ENCODE assay signal across 9 cellular contexts in genomic region chr3:72487078-72487765, GRCh38. TPM values are rescaled to one million over a fixed set of nuclear protein-coding genes. Genes with fewer than 3 reads are reported as not detected.
DNase-seq lines count a peak whose midpoint lies in the region; ATAC-seq lines count a peak whose summit lies in the region.
"Had no signal": no experiment of that assay in that cellular context is flagged by ENCODE, and none has a peak within 500 bp of the region (broad histone marks: within the 10 kb centered on the region; RNA-seq: fewer than 3 reads in every experiment).

No MANE protein-coding gene starts in this region.

- H3K36me3 Mint-ChIP-seq in activated CD4-positive, alpha-beta T cell treated with anti-CD3 and anti-CD28 coated beads, Interleukin-2, amount 10 ng/mL, durations not matched to agents 7 days and 5 days (ENCODE audit: low read depth): no peaks in the 10 kb centered on the region

- CTCF ChIA-PET in activated CD4-positive, alpha-beta T cell treated with anti-CD3 and anti-CD28 coated beads, Interleukin-2, amount 10 ng/mL, durations not matched to agents 7 days and 5 days (lab: Charles Lee): interaction anchor here (0.9 to 1.4 kb wide), 6 partner anchors 8 to 47 kb away, joined by 3 to 5 read pairs (median 3); no protein-coding TSS in a partner anchor

- no peaks in the 10 kb centered on the region for H3K27me3 Mint-ChIP-seq in activated CD4-positive, alpha-beta T cell treated with anti-CD3 and anti-CD28 coated beads, Interleukin-2, amount 10 ng/mL, durations not matched to agents 7 days and 5 days
- H3K27me3 Mint-ChIP-seq: activated naive CD4-positive, alpha-beta T cell treated with anti-CD3 and anti-CD28 coated beads, Interleukin-2, amount 50 U/mL, for 24 hours had no signal

- H3K4me3 Mint-ChIP-seq in activated CD4-positive, alpha-beta T cell treated with anti-CD3 and anti-CD28 coated beads, Interleukin-2, amount 10 ng/mL, durations not matched to agents 7 days and 5 days: no peak overlapping the region
- H3K4me3 Mint-ChIP-seq: activated naive CD4-positive, alpha-beta T cell treated with anti-CD3 and anti-CD28 coated beads, Interleukin-2, amount 50 U/mL, for 24 hours had no signal

- H3K9me3 Mint-ChIP-seq in activated CD4-positive, alpha-beta T cell treated with anti-CD3 and anti-CD28 coated beads, Interleukin-2, amount 10 ng/mL, durations not matched to agents 7 days and 5 days: peaks cover 8% of the 10 kb centered on the region
- H3K9me3 Mint-ChIP-seq: activated naive CD4-positive, alpha-beta T cell treated with anti-CD3 and anti-CD28 coated beads, Interleukin-2, amount 50 U/mL, for 24 hours had no signal

- intact Hi-C loops in left ventricle myocardium superior (cut with micrococcal nuclease): no loop called here

- H3K27ac Mint-ChIP-seq in activated CD4-positive, alpha-beta T cell treated with anti-CD3 and anti-CD28 coated beads, Interleukin-2, amount 10 ng/mL, durations not matched to agents 7 days and 5 days: peak overlapping the region; percentile 13
- H3K27ac Mint-ChIP-seq: activated naive CD4-positive, alpha-beta T cell treated with anti-CD3 and anti-CD28 coated beads, Interleukin-2, amount 50 U/mL, for 24 hours had no signal

- peak; percentile 17 for DNase-seq in activated gamma-delta T cell treated with anti-CD3 and anti-CD28 coated beads, Interleukin-2, amount 50 U/mL, for 16 hours (ENCODE audit: low read depth)
- DNase-seq in activated gamma-delta T cell treated with Interleukin-2 at 50 U/mL for 16 hours (no peak), left ventricle myocardium superior (peak; percentile 55), NCI-H2227 (lab: John Stamatoyannopoulos, UW; ENCODE audit: unreplicated experiment) (no peak), DMS 273 treated with DMSO at 0.1 percent for 48 hours (lab: John Stamatoyannopoulos, UW) (no peak)
- DNase-seq in activated CD4-positive, alpha-beta T cell treated with anti-CD3 and anti-CD28 coated beads, Interleukin-2, amount 10 ng/mL, durations not matched to agents 7 days and 5 days: no peak
- peak; percentile 71 for DNase-seq in stimulated activated CD4-positive, alpha-beta T cell treated with anti-CD3 and anti-CD28 coated beads, Interleukin-1b, Interleukin-23, amount 100 ng/mL, for 48 hours

- ATAC-seq in left ventricle myocardium superior (peak; percentile 26), GM21360 (IDR thresholded peaks at IDR 0.05; ENCODE audit: unreplicated experiment) (no peak)

- peaks cover 28% of the 10 kb centered on the region for H3K4me1 Mint-ChIP-seq in activated CD4-positive, alpha-beta T cell treated with anti-CD3 and anti-CD28 coated beads, Interleukin-2, amount 10 ng/mL, durations not matched to agents 7 days and 5 days

- POLR2A ChIA-PET in activated CD4-positive, alpha-beta T cell treated with anti-CD3 and anti-CD28 coated beads, Interleukin-2, amount 10 ng/mL, durations not matched to agents 7 days and 5 days (lab: Charles Lee): no interaction called here

RNA-seq across cellular contexts. Expression of gene RYBP, which starts 40.8 kb away (rescaled TPM):
- 10 to 100 TPM; 11.4 to 12.4 TPM for total RNA-seq in activated CD4-positive, alpha-beta T cell treated with anti-CD3 and anti-CD28 coated beads, Interleukin-2, amount 10 ng/mL, durations not matched to agents 7 days and 5 days
- 6.5 TPM for total RNA-seq in left ventricle myocardium superior

Comparison
In these comparisons a context has a peak if more than half of its experiments do, and no peak if none do; other contexts are left out.
1. DNase-seq: peak in activated gamma-delta T cell treated with anti-CD3 and anti-CD28 coated beads, Interleukin-2, amount 50 U/mL, for 16 hours (single experiment), left ventricle myocardium superior (single experiment) and stimulated activated CD4-positive, alpha-beta T cell treated with anti-CD3 and anti-CD28 coated beads, Interleukin-1b, Interleukin-23, amount 100 ng/mL, for 48 hours (single experiment); none in activated gamma-delta T cell treated with Interleukin-2 at 50 U/mL for 16 hours (single experiment), activated CD4-positive, alpha-beta T cell treated with anti-CD3 and anti-CD28 coated beads, Interleukin-2, amount 10 ng/mL, durations not matched to agents 7 days and 5 days (single experiment), NCI-H2227 (single experiment) and DMS 273 treated with DMSO at 0.1 percent for 48 hours (single experiment).